In the genomic region with DNA sequence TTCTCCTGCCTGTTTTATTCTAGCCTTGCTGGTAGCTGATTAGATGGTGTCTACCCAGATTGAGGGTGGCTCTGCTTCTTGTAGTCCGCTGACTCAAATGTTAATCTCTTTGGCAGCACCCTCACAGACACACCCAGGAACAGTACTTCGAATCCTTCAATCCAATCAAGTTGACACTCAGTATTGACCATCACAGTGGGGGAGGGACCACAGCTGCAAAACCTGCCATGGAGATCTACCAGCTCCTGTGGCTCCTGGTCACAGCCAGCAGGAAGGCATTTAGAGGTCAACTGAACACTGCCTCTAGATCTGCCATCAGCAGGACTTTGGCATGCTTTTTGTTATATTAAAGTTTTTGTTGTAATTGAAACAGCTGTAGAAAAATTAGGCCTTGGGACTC, we compare ENCODE assay signal across 1 cellular context.
TF ChIP-seq lines count a peak whose summit lies in the region.

No MANE protein-coding gene starts in this region.

TF ChIP-seq in GM23338, 12 proteins besides CTCF, POLR2A, EP300 and RAD21 (continued from another document):
- no peak for TF ChIP-seq ZNF462 (CRISPR knock-in tag; IDR thresholded peaks at IDR 0.05)
- TF ChIP-seq POLR2AphosphoS5 (IDR thresholded peaks at IDR 0.05; ENCODE audit: low read depth) = no peak
- TF ChIP-seq JUNB (IDR thresholded peaks at IDR 0.05; ENCODE audit: unreplicated experiment) = no peak
- TF ChIP-seq STAT1 (IDR thresholded peaks at IDR 0.05; ENCODE audit: unreplicated experiment) = no peak
- no peak for TF ChIP-seq REST (IDR thresholded peaks at IDR 0.05; ENCODE audit: unreplicated experiment)
- TF ChIP-seq EZH2phosphoT487 (IDR thresholded peaks at IDR 0.05; ENCODE audit: unreplicated experiment) = no peak
- TF ChIP-seq EZH2 (IDR thresholded peaks at IDR 0.05; ENCODE audit: low read depth, unreplicated experiment) = no peak
- no peak for TF ChIP-seq ZNF331 (CRISPR knock-in tag; IDR thresholded peaks at IDR 0.05; ENCODE audit: low read depth)
- TF ChIP-seq ETS1 (IDR thresholded peaks at IDR 0.05) = no peak
- TF ChIP-seq NANOG (IDR thresholded peaks at IDR 0.05; ENCODE audit: borderline replicate concordance) = no peak
